18 cellular contexts compared by ENCODE assay signal in genomic region chr3:113273604-113274003, GRCh38.
A peak's percentile ranks its signal among the peaks of the same experiment; 100 is the strongest.
DNase-seq lines count a peak whose midpoint lies in the region; ATAC-seq and TF ChIP-seq lines count a peak whose summit lies in the region.
"Had no signal": no experiment of that assay in that cellular context is flagged by ENCODE, and none has a peak within 500 bp of the region (broad histone marks: within the 10 kb centered on the region; RNA-seq: fewer than 3 reads in every experiment).

No MANE protein-coding gene starts in this region.

- H3K4me1 ChIP-seq in suprapubic skin: peaks cover 34% of the 10 kb centered on the region

- peaks cover 83% of the 10 kb centered on the region for H3K36me3 Mint-ChIP-seq in nephron (ENCODE audit: low read depth)
- H3K36me3 Mint-ChIP-seq: CD4-positive, CD25-positive, alpha-beta regulatory T cell had no signal

- H3K27ac ChIP-seq in VCaP (peak overlapping the region; percentile 97), cingulate gyrus (ENCODE audit: low read depth, low read length) (peak overlapping the region; percentile 6), suprapubic skin (peak overlapping the region; percentile 80)
- H3K27ac ChIP-seq: RWPE1 had no signal

- H3K9me3 Mint-ChIP-seq in nephron: no peaks in the 10 kb centered on the region
- H3K9me3 Mint-ChIP-seq: CD4-positive, CD25-positive, alpha-beta regulatory T cell; HFFc6 had no signal

- no peak overlapping the region for H3K4me3 ChIP-seq in suprapubic skin

- H3K9me3 ChIP-seq in suprapubic skin: no peaks in the 10 kb centered on the region
- H3K9me3 ChIP-seq: SK-N-SH had no signal

- no peak overlapping the region for H3K4me3 Mint-ChIP-seq in nephron
- H3K4me3 Mint-ChIP-seq: CD4-positive, CD25-positive, alpha-beta regulatory T cell; HFFc6 had no signal

- DNase-seq in suprapubic skin (ENCODE audit: low spot score in 2 of 2): no peak
- DNase-seq in NCI-H226: no peak
- DNase-seq in GM13977 (ENCODE audit: low spot score): no peak
- DNase-seq: CD4-positive, CD25-positive, alpha-beta regulatory T cell; DMS79; HFFc6; KG1; NCI-H1092 treated with DMSO at 0.1 percent for 48 hours; NCI-H1436 treated with DMSO at 0.1 percent for 48 hours; NCI-H1930; NCI-H510A; SIG-M5; SK-N-SH had no signal

- peaks cover 73% of the 10 kb centered on the region for H3K4me1 Mint-ChIP-seq in nephron

- in situ Hi-C loops in GM13977 (cut with MboI; ENCODE audit: low pct_unique_long_range_greater_than_20kb, low sequenced_read_pairs, unreplicated experiment): no loop called here

- peak overlapping the region; percentile 15 to 88 (median 82) for H3K27ac Mint-ChIP-seq in nephron
- H3K27ac Mint-ChIP-seq: CD4-positive, CD25-positive, alpha-beta regulatory T cell; HFFc6 had no signal

- no peaks in the 10 kb centered on the region for H3K27me3 Mint-ChIP-seq in nephron (ENCODE audit: low read depth)

- no peak for TF ChIP-seq POLR2A in suprapubic skin (IDR thresholded peaks at IDR 0.05)

- no peaks in the 10 kb centered on the region for H3K27me3 ChIP-seq in suprapubic skin

- H3K36me3 ChIP-seq in suprapubic skin: peaks cover 84% of the 10 kb centered on the region

- no peak for TF ChIP-seq CTCF in VCaP (conservative IDR thresholded peaks at IDR 0.05)
- TF ChIP-seq CTCF in nephron (IDR thresholded peaks at IDR 0.05; ENCODE audit: unreplicated experiment in 3 of 3): no peak
- no peak for TF ChIP-seq CTCF in suprapubic skin (IDR thresholded peaks at IDR 0.05)
- no peak for TF ChIP-seq CTCF in GM13977 (IDR thresholded peaks at IDR 0.05; ENCODE audit: extremely low read depth, insufficient read depth, missing control alignments)

- TF ChIP-seq EP300 in suprapubic skin (IDR thresholded peaks at IDR 0.05): no peak

- 91% methylated on average over 6 of the region's 6 CpGs for WGBS in suprapubic skin

- ATAC-seq in GM21360 (IDR thresholded peaks at IDR 0.05; ENCODE audit: unreplicated experiment): no peak

Comparison
In these comparisons a context has a peak if more than half of its experiments do, and no peak if none do; other contexts are left out.
1. H3K27ac ChIP-seq: peak in every context shown above with its lines; median percentile 97 in VCaP; 80 in suprapubic skin; 6 in cingulate gyrus.